1 cellular context compared by ENCODE assay signal in genomic region chr4:147056951-147057630, GRCh38.
TF ChIP-seq lines count a peak whose summit lies in the region.

No MANE protein-coding gene starts in this region.

TF ChIP-seq in GM23338, 12 proteins besides CTCF, POLR2A, EP300 and RAD21 (continued from another document):
- no peak for TF ChIP-seq ZNF462 (CRISPR knock-in tag; IDR thresholded peaks at IDR 0.05)
- TF ChIP-seq CREB1 (CRISPR knock-in tag; IDR thresholded peaks at IDR 0.05; ENCODE audit: low read depth) = no peak
- no peak for TF ChIP-seq REST (IDR thresholded peaks at IDR 0.05; ENCODE audit: unreplicated experiment)
- no peak for TF ChIP-seq JUNB (IDR thresholded peaks at IDR 0.05; ENCODE audit: unreplicated experiment)
- no peak for TF ChIP-seq ZNF331 (CRISPR knock-in tag; IDR thresholded peaks at IDR 0.05; ENCODE audit: low read depth)
- no peak for TF ChIP-seq EZH2phosphoT487 (IDR thresholded peaks at IDR 0.05; ENCODE audit: unreplicated experiment)
- no peak for TF ChIP-seq POLR2AphosphoS5 (IDR thresholded peaks at IDR 0.05; ENCODE audit: low read depth)
- no peak for TF ChIP-seq STAT1 (IDR thresholded peaks at IDR 0.05; ENCODE audit: unreplicated experiment)
- no peak for TF ChIP-seq ZNF114 (CRISPR knock-in tag; IDR thresholded peaks at IDR 0.05)
